Comparison of ENCODE assay signal across 36 cellular contexts in genomic region chr7:133309333-133309732, GRCh38. TPM values are rescaled to one million over a fixed set of nuclear protein-coding genes. Genes with fewer than 3 reads are reported as not detected.
A peak's percentile ranks its signal among the peaks of the same experiment; 100 is the strongest.
DNase-seq lines count a peak whose midpoint lies in the region; ATAC-seq, FAIRE-seq and TF ChIP-seq lines count a peak whose summit lies in the region.
"Had no signal": no experiment of that assay in that cellular context is flagged by ENCODE, and none has a peak within 500 bp of the region (broad histone marks: within the 10 kb centered on the region; RNA-seq: fewer than 3 reads in every experiment).

No MANE protein-coding gene starts in this region.

- H3K27me3 ChIP-seq in GM12878 (replicated peaks in 1 of 2; ENCODE audit: control insufficient read depth in 2 of 2, insufficient read depth in 2 of 2, low read length in 1 of 2): no peaks in the 10 kb centered on the region
- H3K27me3 ChIP-seq in K562 (ENCODE audit: control insufficient read depth in 2 of 2, insufficient read depth in 2 of 2, low read length in 2 of 2): no peaks in the 10 kb centered on the region
- H3K27me3 ChIP-seq: BE2C; BLaER1; BLaER1 treated with 17β-estradiol and CSF1 and Interleukin-3, amounts not matched to agents 10 nM and 100 nM had no signal

- H4K20me1 ChIP-seq in GM12878 (ENCODE audit: control insufficient read depth, insufficient read depth) (no peaks in the 10 kb centered on the region), K562 (replicated peaks; ENCODE audit: control insufficient read depth, insufficient read depth, low read length) (no peaks in the 10 kb centered on the region)
- H4K20me1 ChIP-seq: BLaER1 had no signal

- no peaks in the 10 kb centered on the region for H3K27me3 Mint-ChIP-seq in activated CD8-positive, alpha-beta T cell treated with anti-CD3 and anti-CD28 coated beads, Interleukin-2, amount 10 ng/mL, durations not matched to agents 7 days and 5 days (ENCODE audit: low read depth)
- H3K27me3 Mint-ChIP-seq in activated CD8-positive, alpha-beta T cell treated with anti-CD3 and anti-CD28 coated beads for 36 hours: no peaks in the 10 kb centered on the region
- no peaks in the 10 kb centered on the region for H3K27me3 Mint-ChIP-seq in activated CD4-positive, alpha-beta T cell treated with anti-CD3 and anti-CD28 coated beads for 36 hours
- H3K27me3 Mint-ChIP-seq: B cell; CD4-positive, alpha-beta memory T cell; CD4-positive, alpha-beta T cell; CD4-positive, CD25-positive, alpha-beta regulatory T cell; CD8-positive, alpha-beta memory T cell had no signal

- TF ChIP-seq POLR2A in GM12878 (IDR thresholded peaks at IDR 0.05; ENCODE audit: low read depth, low read length) (no peak), K562 (conservative IDR thresholded peaks at IDR 0.05) (no peak)

- no peaks in the 10 kb centered on the region for H3K9me1 ChIP-seq in K562 (ENCODE audit: control insufficient read depth, insufficient read depth, low read length)

- no peak for TF ChIP-seq EP300 in GM12878 (IDR thresholded peaks at IDR 0.05; ENCODE audit: borderline replicate concordance in 1 of 2, control insufficient read depth in 1 of 2, low read depth in 2 of 2, low read length in 2 of 2)
- TF ChIP-seq EP300 in K562 (IDR thresholded peaks at IDR 0.05; ENCODE audit: low read length): no peak

- H3K36me3 ChIP-seq in GM12878 (ENCODE audit: control insufficient read depth in 2 of 2, insufficient read depth in 2 of 2, low read length in 1 of 2) (peaks cover 0 to 8% of the 10 kb centered on the region in 2 experiments; a peak in 3 of 4 replicates), K562 (ENCODE audit: control insufficient read depth, insufficient read depth, low read length) (peaks cover 48% of the 10 kb centered on the region; the same call in 2 of the 3 replicates)

- BruUV-seq in GM12878 (replicated peaks; lab: Mats Ljungman, UMichigan) (no TSS peak), K562 (replicated peaks; lab: Mats Ljungman, UMichigan) (no TSS peak)

- SMC1A ChIA-PET in GM12878 (lab: Charles Lee; ENCODE audit: uncharacterized antibody, unreplicated experiment): no interaction called here

- no peak for ATAC-seq in activated CD8-positive, alpha-beta T cell treated with anti-CD3 and anti-CD28 coated beads, Interleukin-2, amount 10 ng/mL, durations not matched to agents 7 days and 5 days
- no peak for ATAC-seq in activated CD8-positive, alpha-beta T cell treated with anti-CD3 and anti-CD28 coated beads for 36 hours
- ATAC-seq in GM12878 (no peak), K562 (no peak), left cardiac atrium (no peak)
- ATAC-seq in activated CD4-positive, alpha-beta T cell treated with anti-CD3 and anti-CD28 coated beads for 36 hours: no peak
- ATAC-seq in stimulated activated naive CD8-positive, alpha-beta T cell treated with anti-CD3 and anti-CD28 coated beads, Interleukin-15, Interleukin-2, amounts not matched to agents 100 U/mL and 50 U/mL, for 24 hours: no peak
- ATAC-seq: A549; CD8-positive, alpha-beta T cell had no signal

- no peak for FAIRE-seq in GM12878 (lab: Jason Lieb, UNC)
- no peak for FAIRE-seq in K562 (lab: Jason Lieb, UNC)
- FAIRE-seq: A204.1, A549, D721Med had no signal

- no peak overlapping the region for H3K4me3 ChIP-seq in GM12878
- no peak overlapping the region for H3K4me3 ChIP-seq in K562
- H3K4me3 ChIP-seq: A549; BLaER1; BLaER1 treated with 17β-estradiol and CSF1 and Interleukin-3, amounts not matched to agents 10 nM and 100 nM had no signal

- DNase-seq in activated CD8-positive, alpha-beta T cell treated with anti-CD3 and anti-CD28 coated beads, Interleukin-2, amount 10 ng/mL, durations not matched to agents 7 days and 5 days: no peak
- no peak for DNase-seq in activated CD8-positive, alpha-beta T cell treated with anti-CD3 and anti-CD28 coated beads for 36 hours
- DNase-seq in GM12878 (ENCODE audit: low read depth, low spot score) (no peak), K562 (ENCODE audit: extremely low read depth in 1 of 4, low spot score in 3 of 4) (no peak), left cardiac atrium (no peak)
- no peak for DNase-seq in activated CD4-positive, alpha-beta T cell treated with anti-CD3 and anti-CD28 coated beads for 36 hours
- DNase-seq in stimulated activated naive CD8-positive, alpha-beta T cell treated with anti-CD3 and anti-CD28 coated beads, Interleukin-15, Interleukin-2, amounts not matched to agents 100 U/mL and 50 U/mL, for 24 hours: no peak
- DNase-seq: 8988T; ACHN; AML-193; BE2C; C1 segment of cervical spinal cord; Caco-2; Calu3; CD4-positive, alpha-beta memory T cell; CD4-positive, alpha-beta T cell; CD4-positive, CD25-positive, alpha-beta regulatory T cell; CD8-positive, alpha-beta memory T cell; CD8-positive, alpha-beta T cell; COR-L47; DMS 273 treated with DMSO at 0.1 percent for 48 hours; DMS153; DMS79; DMS79 treated with DMSO at 0.1 percent for 48 hours; DND-41; EL had no signal

- H3K36me3 Mint-ChIP-seq in activated CD8-positive, alpha-beta T cell treated with anti-CD3 and anti-CD28 coated beads, Interleukin-2, amount 10 ng/mL, durations not matched to agents 7 days and 5 days (ENCODE audit: low read depth): peaks cover 41% of the 10 kb centered on the region
- H3K36me3 Mint-ChIP-seq in activated CD8-positive, alpha-beta T cell treated with anti-CD3 and anti-CD28 coated beads for 36 hours (ENCODE audit: low read depth): peaks cover 42% of the 10 kb centered on the region
- peaks cover 56% of the 10 kb centered on the region for H3K36me3 Mint-ChIP-seq in activated CD4-positive, alpha-beta T cell treated with anti-CD3 and anti-CD28 coated beads for 36 hours (ENCODE audit: low read depth)

- H3K79me2 ChIP-seq in GM12878 (ENCODE audit: control insufficient read depth, insufficient read depth, low read length): no peaks in the 10 kb centered on the region
- H3K79me2 ChIP-seq in K562 (ENCODE audit: control insufficient read depth, insufficient read depth, low read length): no peaks in the 10 kb centered on the region

- in situ Hi-C loops in GM12878 (cut with MboI) (no loop called here), K562 (cut with MboI) (no loop called here)

- WGBS in GM12878 (ENCODE audit: insufficient coverage, insufficient replicate concordance, low lambda C conversion rate, missing lambda C conversion rate): 96% methylated on average over 6 of the region's 6 CpGs
- WGBS in K562 (ENCODE audit: insufficient coverage, low coverage, missing lambda C conversion rate): 92% methylated on average over 6 of the region's 6 CpGs

- POLR2A ChIA-PET in activated CD8-positive, alpha-beta T cell treated with anti-CD3 and anti-CD28 coated beads, Interleukin-2, amount 10 ng/mL, durations not matched to agents 7 days and 5 days (lab: Charles Lee): no interaction called here
- POLR2A ChIA-PET in activated CD8-positive, alpha-beta T cell treated with anti-CD3 and anti-CD28 coated beads for 36 hours (lab: Charles Lee): no interaction called here
- POLR2A ChIA-PET in GM12878 (lab: Charles Lee): interaction anchor here (0.6 kb wide), 1 partner anchor 18 kb away, joined by 3 read pairs; no protein-coding TSS in a partner anchor
- POLR2A ChIA-PET in K562 (lab: Yijun Ruan, JAX): no interaction called here
- POLR2A ChIA-PET in activated CD4-positive, alpha-beta T cell treated with anti-CD3 and anti-CD28 coated beads for 36 hours (lab: Charles Lee): no interaction called here

- peaks cover 11% of the 10 kb centered on the region for H3K4me1 Mint-ChIP-seq in activated CD8-positive, alpha-beta T cell treated with anti-CD3 and anti-CD28 coated beads, Interleukin-2, amount 10 ng/mL, durations not matched to agents 7 days and 5 days (ENCODE audit: low read depth)
- peaks cover 5% of the 10 kb centered on the region for H3K4me1 Mint-ChIP-seq in activated CD8-positive, alpha-beta T cell treated with anti-CD3 and anti-CD28 coated beads for 36 hours (ENCODE audit: low read depth)
- peaks cover 8% of the 10 kb centered on the region for H3K4me1 Mint-ChIP-seq in activated CD4-positive, alpha-beta T cell treated with anti-CD3 and anti-CD28 coated beads for 36 hours
- H3K4me1 Mint-ChIP-seq: B cell, CD14-positive monocyte had no signal

- no peak for TF ChIP-seq CTCF in activated CD8-positive, alpha-beta T cell treated with anti-CD3 and anti-CD28 coated beads for 36 hours (IDR thresholded peaks at IDR 0.05)
- TF ChIP-seq CTCF in VCaP (conservative IDR thresholded peaks at IDR 0.05): no peak
- TF ChIP-seq CTCF in GM12878 (IDR thresholded peaks at IDR 0.05 in 2 of 3, conservative IDR thresholded peaks at IDR 0.05 in 1 of 3; ENCODE audit: control insufficient read depth in 2 of 3, extremely low read depth in 1 of 3, insufficient read depth in 1 of 3, low read depth in 3 of 3, low read length in 3 of 3): no peak
- no peak for TF ChIP-seq CTCF in K562 (IDR thresholded peaks at IDR 0.05 in 2 of 3, conservative IDR thresholded peaks at IDR 0.05 in 1 of 3; ENCODE audit: insufficient read depth in 2 of 3, low read depth in 1 of 3, low read length in 3 of 3)

- RAD21 ChIA-PET in GM12878 (lab: Charles Lee; ENCODE audit: unreplicated experiment): no interaction called here

- H3K9ac ChIP-seq in GM12878 (ENCODE audit: control insufficient read depth, insufficient read depth, low read length) (no peak overlapping the region), K562 (ENCODE audit: insufficient read depth in 1 of 2, low read depth in 2 of 2, low read length in 2 of 2) (no peak overlapping the region)
- H3K9ac ChIP-seq: BLaER1; BLaER1 treated with 17β-estradiol and CSF1 and Interleukin-3, amounts not matched to agents 10 nM and 100 nM had no signal

- H2AFZ ChIP-seq in GM12878 (ENCODE audit: control insufficient read depth, low read depth, low read length) (no peak overlapping the region), K562 (ENCODE audit: low read depth, low read length) (no peak overlapping the region)

- H3K27ac ChIP-seq in VCaP (peak overlapping the region; percentile 46), GM12878 (ENCODE audit: control insufficient read depth, insufficient read depth) (no peak overlapping the region), K562 (ENCODE audit: extremely low read depth, low read depth, low read length) (no peak overlapping the region)
- H3K27ac ChIP-seq: 22Rv1; A549; BLaER1; BLaER1 treated with 17β-estradiol and CSF1 and Interleukin-3, amounts not matched to agents 10 nM and 100 nM; C4-2B had no signal

- TF ChIP-seq RAD21 in GM12878 (IDR thresholded peaks at IDR 0.05; ENCODE audit: insufficient read depth, low read depth, low read length) (no peak), K562 (CRISPR knock-in tag; conservative IDR thresholded peaks at IDR 0.05 in 1 of 2, IDR thresholded peaks at IDR 0.05 in 1 of 2) (no peak)

- CTCF ChIA-PET in activated CD8-positive, alpha-beta T cell treated with anti-CD3 and anti-CD28 coated beads, Interleukin-2, amount 10 ng/mL, durations not matched to agents 7 days and 5 days (lab: Charles Lee): no interaction called here
- CTCF ChIA-PET in activated CD8-positive, alpha-beta T cell treated with anti-CD3 and anti-CD28 coated beads for 36 hours (lab: Charles Lee): no interaction called here
- CTCF ChIA-PET in GM12878 (lab: Yijun Ruan, JAX): no interaction called here
- CTCF ChIA-PET in K562 (lab: Yijun Ruan, JAX; ENCODE audit: low intra/inter-chr PET ratio): no interaction called here
- CTCF ChIA-PET in activated CD4-positive, alpha-beta T cell treated with anti-CD3 and anti-CD28 coated beads for 36 hours (lab: Charles Lee): no interaction called here

- peak overlapping the region; percentile 17 for H3K27ac Mint-ChIP-seq in activated CD8-positive, alpha-beta T cell treated with anti-CD3 and anti-CD28 coated beads, Interleukin-2, amount 10 ng/mL, durations not matched to agents 7 days and 5 days
- no peak overlapping the region for H3K27ac Mint-ChIP-seq in activated CD8-positive, alpha-beta T cell treated with anti-CD3 and anti-CD28 coated beads for 36 hours
- no peak overlapping the region for H3K27ac Mint-ChIP-seq in activated CD4-positive, alpha-beta T cell treated with anti-CD3 and anti-CD28 coated beads for 36 hours
- H3K27ac Mint-ChIP-seq: B cell; CD4-positive, alpha-beta T cell; CD8-positive, alpha-beta memory T cell; CD8-positive, alpha-beta T cell had no signal

- no peaks in the 10 kb centered on the region; the same call in 2 of the 3 replicates for H3K9me3 ChIP-seq in GM12878 (replicated peaks; ENCODE audit: control insufficient read depth, insufficient read depth, low read length)
- no peaks in the 10 kb centered on the region for H3K9me3 ChIP-seq in K562 (replicated peaks; ENCODE audit: control insufficient read depth, insufficient read depth, low read depth, low read length)
- H3K9me3 ChIP-seq: A549; BE2C; BLaER1; BLaER1 treated with 17β-estradiol and CSF1 and Interleukin-3, amounts not matched to agents 10 nM and 100 nM; Caco-2 had no signal

- H3K4me2 ChIP-seq in GM12878 (ENCODE audit: control insufficient read depth, insufficient read depth): no peak overlapping the region
- no peak overlapping the region for H3K4me2 ChIP-seq in K562 (ENCODE audit: insufficient read depth, low read length)
- H3K4me2 ChIP-seq: A549; BLaER1; BLaER1 treated with 17β-estradiol and CSF1 and Interleukin-3, amounts not matched to agents 10 nM and 100 nM had no signal

- intact Hi-C loops in activated CD8-positive, alpha-beta T cell treated with anti-CD3 and anti-CD28 coated beads for 36 hours (cut with micrococcal nuclease): no loop called here
- intact Hi-C loops in GM12878 (cut with micrococcal nuclease; ENCODE audit: unreplicated experiment): no loop called here
- intact Hi-C loops in K562 (cut with micrococcal nuclease): no loop called here
- intact Hi-C loops in activated CD4-positive, alpha-beta T cell treated with anti-CD3 and anti-CD28 coated beads for 36 hours (cut with DNase I, micrococcal nuclease): no loop called here
- intact Hi-C loops in left cardiac atrium (cut with DNase I): no loop called here

- H3K4me1 ChIP-seq in GM12878 (ENCODE audit: control insufficient read depth, insufficient read depth, low read length) (peaks cover 3% of the 10 kb centered on the region; the same call in 1 of the 2 replicates), K562 (replicated peaks in 1 of 2; ENCODE audit: control insufficient read depth in 2 of 2, insufficient read depth in 2 of 2, low read length in 2 of 2) (no peaks in the 10 kb centered on the region)
- H3K4me1 ChIP-seq: A549; BLaER1; BLaER1 treated with 17β-estradiol and CSF1 and Interleukin-3, amounts not matched to agents 10 nM and 100 nM; Caco-2 had no signal

- no peak overlapping the region for H3K4me3 Mint-ChIP-seq in activated CD8-positive, alpha-beta T cell treated with anti-CD3 and anti-CD28 coated beads, Interleukin-2, amount 10 ng/mL, durations not matched to agents 7 days and 5 days
- H3K4me3 Mint-ChIP-seq in activated CD8-positive, alpha-beta T cell treated with anti-CD3 and anti-CD28 coated beads for 36 hours: no peak overlapping the region
- no peak overlapping the region for H3K4me3 Mint-ChIP-seq in activated CD4-positive, alpha-beta T cell treated with anti-CD3 and anti-CD28 coated beads for 36 hours
- H3K4me3 Mint-ChIP-seq: B cell; CD14-positive monocyte; CD4-positive, alpha-beta memory T cell; CD4-positive, alpha-beta T cell; CD4-positive, CD25-positive, alpha-beta regulatory T cell; CD8-positive, alpha-beta memory T cell; CD8-positive, alpha-beta T cell had no signal

- H3K9me3 Mint-ChIP-seq in activated CD8-positive, alpha-beta T cell treated with anti-CD3 and anti-CD28 coated beads, Interleukin-2, amount 10 ng/mL, durations not matched to agents 7 days and 5 days (ENCODE audit: insufficient read depth): no peaks in the 10 kb centered on the region
- H3K9me3 Mint-ChIP-seq in activated CD8-positive, alpha-beta T cell treated with anti-CD3 and anti-CD28 coated beads for 36 hours: no peaks in the 10 kb centered on the region
- no peaks in the 10 kb centered on the region for H3K9me3 Mint-ChIP-seq in activated CD4-positive, alpha-beta T cell treated with anti-CD3 and anti-CD28 coated beads for 36 hours (ENCODE audit: low read depth)
- H3K9me3 Mint-ChIP-seq: CD14-positive monocyte; CD4-positive, alpha-beta T cell; CD8-positive, alpha-beta memory T cell; CD8-positive, alpha-beta T cell had no signal

RNA-seq across cellular contexts. Expression of gene EXOC4, which starts 56.5 kb away (rescaled TPM):
- total RNA-seq in activated CD8-positive, alpha-beta T cell treated with anti-CD3 and anti-CD28 coated beads, Interleukin-2, amount 10 ng/mL, durations not matched to agents 7 days and 5 days: 10 to 100 TPM; 68.2 to 75.1 TPM
- total RNA-seq in activated CD8-positive, alpha-beta T cell treated with anti-CD3 and anti-CD28 coated beads for 36 hours: 10 to 100 TPM; 54.1 to 61.7 TPM
- 384 and 424 TPM in 2 replicates for total RNA-seq in GM12878 (2013; cell fraction: nucleolus; rRNA removed)
- total RNA-seq in GM12878 (2014; rRNA removed) (38.2 and 45.6 TPM in 2 replicates), GM12878 (2014; rRNA removed; fragmentation: Illumina TruSeq; extraction: Trizol) (37.3 and 38.3 TPM in 2 replicates), GM12878 (2021) (36.5 and 44.5 TPM in 2 replicates), K562 (2014; rRNA removed) (41.2 and 50.4 TPM in 2 replicates), K562 (2014; rRNA removed; fragmentation: Illumina TruSeq; extraction: Trizol) (60.3 and 68.3 TPM in 2 replicates), K562 (2015; rRNA removed; fragmentation: Illumina TruSeq; extraction: Trizol) (53.4 and 60.6 TPM in 2 replicates), K562 (2021) (54.8 and 59.3 TPM in 2 replicates), left cardiac atrium (10 to 100 TPM; 33.7 to 41.5 TPM)
- polyA plus RNA-seq in GM12878 (2011; ENCODE audit: low read depth): 19.3 TPM
- polyA plus RNA-seq in GM12878 (2011; rRNA removed) (41.1 and 47.1 TPM in 2 replicates), GM12878 (2014; fragmentation: Illumina TruSeq; extraction: Trizol) (33.6 and 41.8 TPM in 2 replicates), GM12878 (2014; fragmentation: Nextera tagmentation; extraction: Ambion mirVana) (10 to 100 TPM; 13.2 to 14.5 TPM), GM12878 (2014; rRNA removed) (21.8 and 24.6 TPM in 2 replicates), GM12878 (2016; fragmentation: Nextera tagmentation; extraction: Ambion mirVana) (10 to 100 TPM; 24.1 to 25.7 TPM), K562 (2011; rRNA removed) (69.6 and 73.1 TPM in 2 replicates), K562 (2014; fragmentation: Illumina TruSeq; extraction: Trizol) (45.2 and 46.6 TPM in 2 replicates), K562 (2014; fragmentation: Nextera tagmentation; extraction: Ambion mirVana) (10 to 100 TPM; 18.5 to 26.3 TPM), K562 (2014; rRNA removed) (28.7 and 31.0 TPM in 2 replicates)
- 30.6 and 33.0 TPM in 2 replicates for polyA plus RNA-seq in GM12878 (2011; cell fraction: cytosol; rRNA removed)
- polyA plus RNA-seq in GM12878 (2011; cell fraction: nucleus; rRNA removed): 33.3 and 42.1 TPM in 2 replicates
- polyA plus RNA-seq in GM12878 (2012): 21.7 and 24.2 TPM in 2 replicates
- 145 and 159 TPM in 2 replicates for polyA minus RNA-seq in GM12878 (2011; rRNA and poly(A)+ RNA removed)
- polyA minus RNA-seq in GM12878 (2011; cell fraction: cytosol; rRNA and poly(A)+ RNA removed): 20.8 TPM in 2 replicates
- 150 and 184 TPM in 2 replicates for polyA minus RNA-seq in GM12878 (2011; cell fraction: nucleus; rRNA and poly(A)+ RNA removed)
- total RNA-seq in K562 (2011; cell fraction: chromatin; rRNA removed; ENCODE audit: low replicate concordance): 398 and 596 TPM in 2 replicates
- total RNA-seq in K562 (2011; cell fraction: nucleolus; rRNA removed): 144 and 188 TPM in 2 replicates
- 271 and 334 TPM in 2 replicates for total RNA-seq in K562 (2011; cell fraction: nucleoplasm; rRNA removed)
- polyA plus RNA-seq in K562 (2011; cell fraction: cytosol; rRNA removed): 28.2 and 50.6 TPM in 2 replicates
- 55.8 and 68.8 TPM in 2 replicates for polyA plus RNA-seq in K562 (2011; cell fraction: nucleus; rRNA removed)
- 36.0 and 52.3 TPM in 2 replicates for polyA plus RNA-seq in K562 (2012)
- 297 and 410 TPM in 2 replicates for polyA minus RNA-seq in K562 (2011; rRNA and poly(A)+ RNA removed)
- polyA minus RNA-seq in K562 (2011; cell fraction: cytosol; rRNA and poly(A)+ RNA removed): 42.7 and 73.7 TPM in 2 replicates
- polyA minus RNA-seq in K562 (2011; cell fraction: nucleus; rRNA and poly(A)+ RNA removed): 204 and 451 TPM in 2 replicates
- total RNA-seq in activated CD4-positive, alpha-beta T cell treated with anti-CD3 and anti-CD28 coated beads for 36 hours: 10 to 100 TPM; 51.9 to 90.1 TPM
